ENCODE assay signal across 1 cellular context in the genomic region with DNA sequence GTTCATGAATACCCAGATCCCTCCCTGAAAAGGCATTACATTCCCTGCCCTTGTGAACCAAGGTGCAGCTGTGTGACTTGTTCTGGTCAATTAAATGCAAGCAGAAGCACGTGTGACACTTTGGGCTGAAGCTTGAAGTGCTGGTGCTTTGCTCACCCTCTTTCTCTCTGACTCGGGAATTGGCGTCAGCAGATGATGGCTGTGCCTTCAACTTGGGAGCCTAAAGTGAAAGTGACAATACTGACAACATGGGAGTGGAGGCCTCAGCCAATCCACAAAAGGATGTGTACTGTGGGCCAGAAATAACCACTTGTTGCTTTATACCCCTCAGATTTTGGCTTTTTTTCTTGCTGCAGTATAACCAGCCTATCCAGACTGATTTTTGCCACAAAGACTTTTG.
TF ChIP-seq lines count a peak whose summit lies in the region.

No MANE protein-coding gene starts in this region.

TF ChIP-seq in H1, 55 proteins besides CTCF, POLR2A, EP300 and RAD21 (continued from another document):
- TF ChIP-seq TCF12 (IDR thresholded peaks at IDR 0.05; ENCODE audit: low read depth, low read length) (no peak), MAFK (IDR thresholded peaks at IDR 0.05; ENCODE audit: low read depth, low read length) (no peak), ASH2L (IDR thresholded peaks at IDR 0.05; ENCODE audit: low read length) (no peak), TAF7 (optimal IDR thresholded peaks at IDR 0.05; ENCODE audit: borderline replicate concordance, low read depth, low read length) (no peak)
